ENCODE assay signal across 8 cellular contexts in the genomic region with DNA sequence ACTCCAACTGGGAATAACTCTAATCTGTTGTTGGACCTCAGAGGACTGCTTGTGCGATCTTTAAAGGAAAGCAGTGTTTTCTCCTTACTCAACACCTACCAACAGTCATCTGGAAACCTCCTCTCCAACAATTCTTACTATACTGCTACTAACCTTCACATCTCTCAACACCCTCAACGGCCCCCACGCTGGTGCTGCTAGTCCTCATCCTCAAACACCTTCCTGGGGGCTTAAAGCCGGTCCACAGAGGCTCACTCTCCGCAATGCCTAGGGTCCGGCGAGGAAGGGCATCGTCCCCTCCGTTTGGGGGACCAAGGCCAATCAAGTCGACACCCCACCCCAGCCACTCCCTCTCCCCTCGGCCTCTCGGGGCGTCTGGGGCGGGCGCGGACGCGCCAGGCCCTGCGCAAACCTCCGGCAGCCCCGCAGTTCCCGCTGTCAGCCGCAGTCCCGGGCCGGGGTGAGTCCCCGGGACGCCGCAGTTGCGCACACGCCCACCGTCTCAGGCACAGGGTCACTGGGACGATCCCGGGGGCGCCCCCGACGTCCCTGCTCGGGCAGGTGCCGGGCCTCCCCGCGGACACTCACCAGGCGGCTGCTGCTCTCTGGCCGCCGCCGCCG. TPM values are rescaled to one million over a fixed set of nuclear protein-coding genes. Genes with fewer than 3 reads are reported as not detected.
DNase-seq lines count a peak whose midpoint lies in the region; ATAC-seq, FAIRE-seq and TF ChIP-seq lines count a peak whose summit lies in the region.

No MANE protein-coding gene starts in this region.

- ATAC-seq in GM21381 (IDR thresholded peaks at IDR 0.05; ENCODE audit: unreplicated experiment) = peak; percentile 21

- H3K36me3 ChIP-seq in DOHH2 (ENCODE audit: control insufficient read depth, low read length) (no peaks in the 10 kb centered on the region), fibroblast of lung (ENCODE audit: control insufficient read depth, insufficient read depth, low read length) (no peaks in the 10 kb centered on the region), neutrophil (no peaks in the 10 kb centered on the region)

- no peaks in the 10 kb centered on the region for H3K27me3 ChIP-seq in DOHH2 (ENCODE audit: control insufficient read depth, low read length)
- H3K27me3 ChIP-seq in HL-60 (ENCODE audit: insufficient read depth, poor library complexity, severe bottlenecking) = no peaks in the 10 kb centered on the region
- no peaks in the 10 kb centered on the region for H3K27me3 ChIP-seq in fibroblast of lung (ENCODE audit: control insufficient read depth, insufficient read depth, low read length)
- no peaks in the 10 kb centered on the region for H3K27me3 ChIP-seq in neutrophil

- H3K9me3 ChIP-seq in DOHH2 (ENCODE audit: control insufficient read depth, insufficient read depth, low read length) (no peaks in the 10 kb centered on the region), fibroblast of lung (ENCODE audit: control insufficient read depth, insufficient read depth, low read depth, low read length) (no peaks in the 10 kb centered on the region), neutrophil (no peaks in the 10 kb centered on the region)

- no peak for TF ChIP-seq POLR2A in H54 (IDR thresholded peaks at IDR 0.05; ENCODE audit: low read depth, low read length)

- H3K4me1 ChIP-seq in DOHH2 (ENCODE audit: control insufficient read depth, low read length) = peaks cover 9% of the 10 kb centered on the region
- no peaks in the 10 kb centered on the region for H3K4me1 ChIP-seq in fibroblast of lung (ENCODE audit: control insufficient read depth, extremely low read depth, insufficient read depth, low read length)
- peaks cover 8 to 18% of the 10 kb centered on the region in 2 experiments for H3K4me1 ChIP-seq in neutrophil (ENCODE audit: control insufficient read depth in 1 of 2, insufficient read depth in 1 of 2, low read depth in 1 of 2, low read length in 1 of 2)

- peak overlapping the region; percentile 57 for H3K9ac ChIP-seq in fibroblast of lung (ENCODE audit: insufficient read depth, low read length)

- no peaks in the 10 kb centered on the region for H4K20me1 ChIP-seq in DOHH2 (ENCODE audit: control insufficient read depth, insufficient read depth, low read depth, low read length)
- no peaks in the 10 kb centered on the region for H4K20me1 ChIP-seq in fibroblast of lung (ENCODE audit: control insufficient read depth, extremely low read depth, insufficient read depth, low read length)

- H2AFZ ChIP-seq in fibroblast of lung (ENCODE audit: low read length) = peak overlapping the region; percentile 69

- H3K27ac ChIP-seq in DOHH2 (ENCODE audit: low read depth, low read length) (peak overlapping the region; percentile 9; the same call in 1 of the 2 replicates), HL-60 (replicated peaks) (peak overlapping the region; percentile 55), fibroblast of lung (ENCODE audit: insufficient read depth, low read length) (peak overlapping the region; percentile 51), neutrophil (peak overlapping the region; percentile 85)

- H3K4me2 ChIP-seq in DOHH2 (ENCODE audit: low read length) = peak overlapping the region; percentile 79
- H3K4me2 ChIP-seq in fibroblast of lung (ENCODE audit: extremely low read depth, insufficient read depth, low read length) = peak overlapping the region; percentile 72

- no peaks in the 10 kb centered on the region for H3K9me2 ChIP-seq in DOHH2 (replicated peaks; ENCODE audit: control insufficient read depth, low read length)

- H3K4me3 ChIP-seq in DOHH2 (ENCODE audit: low read length) (peak overlapping the region; percentile 88), HL-60 (replicated peaks; ENCODE audit: insufficient read depth, low read length) (peak overlapping the region; percentile 73), fibroblast of lung (replicated peaks in 1 of 4; ENCODE audit: control extremely low read depth in 1 of 4, insufficient read depth in 1 of 4, low read depth in 3 of 4, low read length in 4 of 4) (peak overlapping the region; percentile 63 to 82 (median 73)), neutrophil (ENCODE audit: low read depth in 1 of 2, low read length in 1 of 2) (peak overlapping the region; percentile 68 to 79)

- no peak for FAIRE-seq in H54 (lab: Jason Lieb, UNC)

- TF ChIP-seq CTCF in DOHH2 (IDR thresholded peaks at IDR 0.05; ENCODE audit: low read depth, low read length, poor library complexity, severe bottlenecking) (no peak), HL-60 (IDR thresholded peaks at IDR 0.05; ENCODE audit: insufficient read depth, low read length) (no peak), fibroblast of lung (conservative IDR thresholded peaks at IDR 0.05 in 1 of 2, IDR thresholded peaks at IDR 0.05 in 1 of 2; ENCODE audit: low read depth in 1 of 2, low read length in 2 of 2) (no peak), neutrophil (IDR thresholded peaks at IDR 0.05) (no peak)

- H3K79me2 ChIP-seq in DOHH2 (ENCODE audit: control insufficient read depth, low read length) = peaks cover 47% of the 10 kb centered on the region
- peaks cover 5% of the 10 kb centered on the region for H3K79me2 ChIP-seq in fibroblast of lung (ENCODE audit: control insufficient read depth, insufficient read depth, low read length)

- DNase-seq in HL-60 (ENCODE audit: low read depth in 1 of 2, low spot score in 1 of 2) = peak in 1 of 2 experiments; percentile 5
- peak; percentile 69 for DNase-seq in activated CD8-positive, alpha-beta memory T cell treated with anti-CD3 and anti-CD28 coated beads for 24 hours
- peak in 1 of 2 donors; percentile 5 for DNase-seq in fibroblast of lung (ENCODE audit: low read depth in 2 of 2)
- DNase-seq in NCI-H2029 treated with DMSO at 0.1 percent for 48 hours (lab: John Stamatoyannopoulos, UW) = no peak
- DNase-seq in H54 (ENCODE audit: insufficient read length, low spot score) = no peak

- H3F3A ChIP-seq in DOHH2 (ENCODE audit: control insufficient read depth, insufficient read depth) = no peaks in the 10 kb centered on the region

RNA-seq across cellular contexts. Expression of a gene that starts 0.4 kb away (rescaled TPM):
- total RNA-seq in fibroblast of lung = 6.9 and 8.6 TPM in 2 replicates
- polyA plus RNA-seq in fibroblast of lung = 13.0 and 14.9 TPM in 2 replicates
- 5.9 and 8.1 TPM in 2 replicates for polyA plus RNA-seq in fibroblast of lung (2012)
- 4.5 and 12.2 TPM in 2 replicates for polyA minus RNA-seq in fibroblast of lung (ENCODE audit: low replicate concordance)

Comparison
In these comparisons a context has a peak if more than half of its experiments do, and no peak if none do; other contexts are left out.
1. H3K27ac ChIP-seq: peak in every context shown above with its lines; median percentile 85 in neutrophil; 55 in HL-60; 51 in fibroblast of lung; 9 in DOHH2.